ENCODE assay signal across 23 cellular contexts in genomic region chr22:47191630-47192105, GRCh38.
DNase-seq lines count a peak whose midpoint lies in the region; ATAC-seq and TF ChIP-seq lines count a peak whose summit lies in the region.
"Had no signal": no experiment of that assay in that cellular context is flagged by ENCODE, and none has a peak within 500 bp of the region (broad histone marks: within the 10 kb centered on the region; RNA-seq: fewer than 3 reads in every experiment).

No MANE protein-coding gene starts in this region.

- no peaks in the 10 kb centered on the region for H3K27me3 ChIP-seq in RWPE2 (ENCODE audit: insufficient read depth, poor library complexity, severe bottlenecking)
- H3K27me3 ChIP-seq in spleen (replicated peaks in 1 of 7), result no peaks in the 10 kb centered on the region
- H3K27me3 ChIP-seq: BLaER1 had no signal

- no peak overlapping the region for H3K4me3 Mint-ChIP-seq in activated naive CD8-positive, alpha-beta T cell treated with anti-CD3 and anti-CD28 coated beads, Interleukin-2, amount 10 ng/mL, durations not matched to agents 7 days and 5 days
- H3K4me3 Mint-ChIP-seq in activated naive CD8-positive, alpha-beta T cell treated with anti-CD3 and anti-CD28 coated beads, Interleukin-2, amount 50 U/mL, for 24 hours, result no peak overlapping the region
- H3K4me3 Mint-ChIP-seq in glutamatergic neuron (ENCODE audit: unreplicated experiment), result no peak overlapping the region
- H3K4me3 Mint-ChIP-seq in WTC11, result no peak overlapping the region
- H3K4me3 Mint-ChIP-seq: B cell; CD4-positive, CD25-positive, alpha-beta regulatory T cell; CD8-positive, alpha-beta T cell; GM23338; H9; HFFc6 had no signal

- H3K4me1 Mint-ChIP-seq in activated naive CD8-positive, alpha-beta T cell treated with anti-CD3 and anti-CD28 coated beads, Interleukin-2, amount 10 ng/mL, durations not matched to agents 7 days and 5 days, result no peaks in the 10 kb centered on the region
- no peaks in the 10 kb centered on the region for H3K4me1 Mint-ChIP-seq in activated naive CD8-positive, alpha-beta T cell treated with anti-CD3 and anti-CD28 coated beads, Interleukin-2, amount 50 U/mL, for 24 hours
- no peaks in the 10 kb centered on the region for H3K4me1 Mint-ChIP-seq in glutamatergic neuron (ENCODE audit: low read depth, unreplicated experiment)
- H3K4me1 Mint-ChIP-seq in WTC11, result 0 out of 2 replicates have a peak, but pooled peaks cover 3% of the 10 kb centered on the region
- H3K4me1 Mint-ChIP-seq: B cell; CD4-positive, CD25-positive, alpha-beta regulatory T cell; GM23338; H9 had no signal

- no peaks in the 10 kb centered on the region for H3K36me3 Mint-ChIP-seq in activated naive CD8-positive, alpha-beta T cell treated with anti-CD3 and anti-CD28 coated beads, Interleukin-2, amount 10 ng/mL, durations not matched to agents 7 days and 5 days
- no peaks in the 10 kb centered on the region for H3K36me3 Mint-ChIP-seq in activated naive CD8-positive, alpha-beta T cell treated with anti-CD3 and anti-CD28 coated beads, Interleukin-2, amount 50 U/mL, for 24 hours (ENCODE audit: low read depth)
- H3K36me3 Mint-ChIP-seq in glutamatergic neuron (ENCODE audit: unreplicated experiment) (peaks cover 17% of the 10 kb centered on the region), WTC11 (no peaks in the 10 kb centered on the region)
- H3K36me3 Mint-ChIP-seq: CD4-positive, CD25-positive, alpha-beta regulatory T cell; CD8-positive, alpha-beta T cell had no signal

- H3K27ac Mint-ChIP-seq in activated naive CD8-positive, alpha-beta T cell treated with anti-CD3 and anti-CD28 coated beads, Interleukin-2, amount 10 ng/mL, durations not matched to agents 7 days and 5 days, result no peak overlapping the region
- no peak overlapping the region for H3K27ac Mint-ChIP-seq in activated naive CD8-positive, alpha-beta T cell treated with anti-CD3 and anti-CD28 coated beads, Interleukin-2, amount 50 U/mL, for 24 hours
- H3K27ac Mint-ChIP-seq in glutamatergic neuron (ENCODE audit: unreplicated experiment), result peak overlapping the region; percentile 29
- no peak overlapping the region for H3K27ac Mint-ChIP-seq in WTC11
- H3K27ac Mint-ChIP-seq: B cell; CD4-positive, CD25-positive, alpha-beta regulatory T cell; CD8-positive, alpha-beta T cell; GM23338; H9; HFFc6 had no signal

- DNase-seq in activated naive CD8-positive, alpha-beta T cell treated with anti-CD3 and anti-CD28 coated beads, Interleukin-2, amount 10 ng/mL, durations not matched to agents 7 days and 5 days, result peak; percentile 7
- no peak for DNase-seq in activated naive CD8-positive, alpha-beta T cell treated with anti-CD3 and anti-CD28 coated beads, Interleukin-2, amount 50 U/mL, for 24 hours
- DNase-seq in RWPE2 (ENCODE audit: low spot score) (no peak), glutamatergic neuron (no peak), spleen (no peak), WTC11 (ENCODE audit: low spot score) (no peak), posterior cingulate gyrus (no peak), inferior parietal cortex (ENCODE audit: extremely low spot score) (no peak)
- DNase-seq: Caco-2; CD4-positive, CD25-positive, alpha-beta regulatory T cell; DMS 273 treated with DMSO at 0.1 percent for 48 hours; DMS79; EL; GDM1; HFFc6 had no signal

- H3K9me3 ChIP-seq in RWPE2 (ENCODE audit: severe bottlenecking) (no peaks in the 10 kb centered on the region), spleen (peaks cover 0 to 6% (median 0%) of the 10 kb centered on the region in 8 donors)
- H3K9me3 ChIP-seq: BLaER1, Caco-2 had no signal

- H3K4me3 ChIP-seq in RWPE2 (ENCODE audit: severe bottlenecking) (no peak overlapping the region), spleen (no peak overlapping the region)
- H3K4me3 ChIP-seq: BLaER1, GM23338 had no signal

- TF ChIP-seq POLR2A in spleen (IDR thresholded peaks at IDR 0.05), result no peak

- TF ChIP-seq CTCF in RWPE2 (IDR thresholded peaks at IDR 0.05; ENCODE audit: poor library complexity, severe bottlenecking) (no peak), glutamatergic neuron (IDR thresholded peaks at IDR 0.05; ENCODE audit: partially characterized antibody, unreplicated experiment) (no peak), spleen (IDR thresholded peaks at IDR 0.05 in 8 of 11, conservative IDR thresholded peaks at IDR 0.05 in 3 of 11) (no peak), WTC11 (IDR thresholded peaks at IDR 0.05) (no peak)

- 44 to 64% (median 63%) methylated on average over 4 to 5 of the region's 5 CpGs for WGBS in spleen, 5 donors

- no peaks in the 10 kb centered on the region for H3K9me3 Mint-ChIP-seq in activated naive CD8-positive, alpha-beta T cell treated with anti-CD3 and anti-CD28 coated beads, Interleukin-2, amount 10 ng/mL, durations not matched to agents 7 days and 5 days
- H3K9me3 Mint-ChIP-seq in activated naive CD8-positive, alpha-beta T cell treated with anti-CD3 and anti-CD28 coated beads, Interleukin-2, amount 50 U/mL, for 24 hours, result no peaks in the 10 kb centered on the region
- peaks cover 9% of the 10 kb centered on the region for H3K9me3 Mint-ChIP-seq in glutamatergic neuron (ENCODE audit: unreplicated experiment)
- no peaks in the 10 kb centered on the region; the same call in 1 of the 2 replicates for H3K9me3 Mint-ChIP-seq in WTC11
- H3K9me3 Mint-ChIP-seq: CD4-positive, CD25-positive, alpha-beta regulatory T cell; CD8-positive, alpha-beta T cell; HFFc6 had no signal

- intact Hi-C loops in spleen (cut with DNase I; ENCODE audit: low total_unique reads) (no loop called here), posterior cingulate gyrus (cut with DNase I) (no loop called here)

- H3K27ac ChIP-seq in RWPE2 (ENCODE audit: poor library complexity, severe bottlenecking), result no peak overlapping the region
- H3K27ac ChIP-seq in spleen, result peak overlapping the region in 7 of 8 donors; percentile 9 to 73 (median 54)
- H3K27ac ChIP-seq: 22Rv1, BLaER1, C4-2B had no signal

- POLR2A ChIA-PET in activated naive CD8-positive, alpha-beta T cell treated with anti-CD3 and anti-CD28 coated beads, Interleukin-2, amount 10 ng/mL, durations not matched to agents 7 days and 5 days (lab: Charles Lee), result no interaction called here
- POLR2A ChIA-PET in WTC11 (lab: Charles Lee), result no interaction called here

- H3K27me3 Mint-ChIP-seq in activated naive CD8-positive, alpha-beta T cell treated with anti-CD3 and anti-CD28 coated beads, Interleukin-2, amount 10 ng/mL, durations not matched to agents 7 days and 5 days, result no peaks in the 10 kb centered on the region
- no peaks in the 10 kb centered on the region for H3K27me3 Mint-ChIP-seq in activated naive CD8-positive, alpha-beta T cell treated with anti-CD3 and anti-CD28 coated beads, Interleukin-2, amount 50 U/mL, for 24 hours
- H3K27me3 Mint-ChIP-seq in glutamatergic neuron (ENCODE audit: unreplicated experiment), result peaks cover 9% of the 10 kb centered on the region
- no peaks in the 10 kb centered on the region; the same call in 1 of the 2 replicates for H3K27me3 Mint-ChIP-seq in WTC11 (ENCODE audit: low read depth)
- H3K27me3 Mint-ChIP-seq: B cell; CD4-positive, CD25-positive, alpha-beta regulatory T cell had no signal

- H3K36me3 ChIP-seq in RWPE2 (ENCODE audit: low read depth) (no peaks in the 10 kb centered on the region), spleen (no peaks in the 10 kb centered on the region)
- H3K36me3 ChIP-seq: BLaER1 had no signal

- CTCF ChIA-PET in WTC11 (lab: Charles Lee), result no interaction called here

- H3K4me1 ChIP-seq in RWPE2 (ENCODE audit: insufficient read depth, poor library complexity, severe bottlenecking) (no peaks in the 10 kb centered on the region), spleen (peaks cover 0 to 13% (median 4%) of the 10 kb centered on the region in 6 donors)
- H3K4me1 ChIP-seq: BLaER1, Caco-2 had no signal

- ATAC-seq in activated naive CD8-positive, alpha-beta T cell treated with anti-CD3 and anti-CD28 coated beads, Interleukin-2, amount 10 ng/mL, durations not matched to agents 7 days and 5 days (ENCODE audit: low read depth), result no peak
- ATAC-seq in activated naive CD8-positive, alpha-beta T cell treated with anti-CD3 and anti-CD28 coated beads, Interleukin-2, amount 50 U/mL, for 24 hours, result no peak
- ATAC-seq in RWPE2 (ENCODE audit: low read depth) (peak; percentile 22; the same call in 2 of the 3 replicates), WTC11 (no peak)
- ATAC-seq: CD8-positive, alpha-beta T cell; GM23338; HCT116 had no signal

TF ChIP-seq in WTC11, 78 proteins besides CTCF, POLR2A, EP300 and RAD21 (continues in another document):
- TF ChIP-seq NFE2L1 (CRISPR knock-in tag; IDR thresholded peaks at IDR 0.05) (no peak), ARID4B (CRISPR knock-in tag; IDR thresholded peaks at IDR 0.05; ENCODE audit: borderline replicate concordance) (no peak), CREM (CRISPR knock-in tag; IDR thresholded peaks at IDR 0.05) (no peak), CBFB (CRISPR knock-in tag; IDR thresholded peaks at IDR 0.05; ENCODE audit: low read depth) (no peak)
